In genomic region chr6:145814501-145815350, GRCh38 we compare ENCODE assay signal across 8 cellular contexts. TPM values are rescaled to one million over a fixed set of nuclear protein-coding genes. Genes with fewer than 3 reads are reported as not detected.
DNase-seq lines count a peak whose midpoint lies in the region; ATAC-seq, FAIRE-seq and TF ChIP-seq lines count a peak whose summit lies in the region.

Gene FBXO30, minus strand, starts transcription at chr6:145814795. Its CDS starts 8,390 bp downstream, at chr6:145806405.

- intact Hi-C loops in Calu3 (cut with micrococcal nuclease; ENCODE audit: unreplicated experiment): loop anchor here (5.0 kb wide), 1 partner anchor 42 kb away; no protein-coding TSS in a partner anchor
- intact Hi-C loops in mucosa of descending colon (cut with DNase I, micrococcal nuclease): loop anchor here in 1 of 2 donors (10.0 kb wide), 1 partner anchor 80 kb away; the partner anchor contains the start of gene EPM2A

- CTCF ChIA-PET in Calu3 (lab: Charles Lee): interaction anchor here (0.6 kb wide), 2 partner anchors 79 to 524 kb away, joined by 3 to 4 read pairs; no protein-coding TSS in a partner anchor

- peak; percentile 77 for ATAC-seq in GM21381 (IDR thresholded peaks at IDR 0.05; ENCODE audit: unreplicated experiment)
- peak; percentile 99 for ATAC-seq in mucosa of descending colon

- FAIRE-seq in HTR-8/SVneo (lab: Jason Lieb, UNC): peak; percentile 91

- H3K36me3 Mint-ChIP-seq in Calu3 (ENCODE audit: insufficient read depth, unreplicated experiment): peaks cover 20% of the 10 kb centered on the region

- H3K4me3 Mint-ChIP-seq in Calu3 (ENCODE audit: low read depth, unreplicated experiment): peak within 1 kb of the TSS; percentile 87

- peak within 1 kb of the TSS; percentile 82 for H3K27ac Mint-ChIP-seq in Calu3 (ENCODE audit: unreplicated experiment)

- H3K4me1 ChIP-seq in NT2/D1 (ENCODE audit: insufficient read depth, insufficient read length) (no peaks in the 10 kb centered on the region), mucosa of descending colon (ENCODE audit: low read depth) (peaks cover 4% of the 10 kb centered on the region)

- H3K4me1 Mint-ChIP-seq in Calu3 (ENCODE audit: low read depth, unreplicated experiment): peaks cover 14% of the 10 kb centered on the region

- DNase-seq in Calu3: peak; percentile 83
- DNase-seq in HTR-8/SVneo (ENCODE audit: insufficient read length, low spot score): peak; percentile 76
- DNase-seq in NT2/D1 (ENCODE audit: low read depth, low spot score): peak; percentile 68
- peak; percentile 72 for DNase-seq in activated T-cell treated with anti-CD3 and anti-CD28 coated beads for 1 hour (ENCODE audit: low read depth)
- peak; percentile 90 for DNase-seq in epithelial cell of esophagus (ENCODE audit: low read depth)
- peak; percentile 90 to 94 (median 93) for DNase-seq in mucosa of descending colon
- DNase-seq in stimulated activated CD8-positive, alpha-beta memory T cell treated with anti-CD3 and anti-CD28 coated beads, Interleukin-4, amount 100 ng/mL, for 24 hours (ENCODE audit: low read depth): peak; percentile 79

- H3K9me3 ChIP-seq in NT2/D1 (ENCODE audit: insufficient read depth, low read length) (no peaks in the 10 kb centered on the region), mucosa of descending colon (no peaks in the 10 kb centered on the region)

- H3K27me3 Mint-ChIP-seq in Calu3 (ENCODE audit: unreplicated experiment): no peaks in the 10 kb centered on the region

- no peaks in the 10 kb centered on the region for H3K9me3 Mint-ChIP-seq in Calu3 (ENCODE audit: low read depth, unreplicated experiment)

- TSS peak; percentile 44 for BruUV-seq in Calu3 (replicated peaks; lab: Mats Ljungman, UMichigan)

- no peaks in the 10 kb centered on the region for H3K27me3 ChIP-seq in NT2/D1 (ENCODE audit: insufficient read depth, insufficient read length)

- TF ChIP-seq CTCF in Calu3 (IDR thresholded peaks at IDR 0.05; ENCODE audit: unreplicated experiment): no peak
- peak; percentile 12 for TF ChIP-seq CTCF in epithelial cell of esophagus (IDR thresholded peaks at IDR 0.05; ENCODE audit: insufficient read depth, low read depth, low read length, missing control alignments)
- TF ChIP-seq CTCF in mucosa of descending colon (IDR thresholded peaks at IDR 0.05): no peak

- H3K9ac ChIP-seq in NT2/D1 (ENCODE audit: insufficient read length, low read depth): peak within 1 kb of the TSS; percentile 90

- H3K4me3 ChIP-seq in NT2/D1 (ENCODE audit: insufficient read length, low read depth) (peak within 1 kb of the TSS; percentile 75), epithelial cell of esophagus (ENCODE audit: low read length) (peak within 1 kb of the TSS; percentile 81), mucosa of descending colon (peak within 1 kb of the TSS; percentile 56)

- H3K36me3 ChIP-seq in NT2/D1 (ENCODE audit: insufficient read depth, insufficient read length, low read length) (peaks cover 5% of the 10 kb centered on the region), mucosa of descending colon (ENCODE audit: low read depth) (no peaks in the 10 kb centered on the region)

RNA-seq across cellular contexts. Expression of gene FBXO30, which starts in this region (rescaled TPM):
- 3.6 TPM in 2 replicates for total RNA-seq in Calu3 (2022)
- total RNA-seq in mucosa of descending colon: 10 to 100 TPM in 1 of 3 donors, 1 to 10 TPM in 2; 6.3 to 34.7 (median 7.1) TPM

Comparison
In these comparisons a context has a peak if more than half of its experiments do, and no peak if none do; other contexts are left out.
1. Peak in every context shown above with its lines: DNase-seq, ATAC-seq and H3K4me3 ChIP-seq.